ENCODE assay signal across 6 cellular contexts in genomic region chr19:1214299-1214861, GRCh38. TPM values are rescaled to one million over a fixed set of nuclear protein-coding genes. Genes with fewer than 3 reads are reported as not detected.
DNase-seq lines count a peak whose midpoint lies in the region; ATAC-seq and TF ChIP-seq lines count a peak whose summit lies in the region.

No MANE protein-coding gene starts in this region.

- WGBS in esophagus muscularis mucosa: 48% methylated on average over 12 of the region's 21 CpGs

- TF ChIP-seq CTCF in VCaP (conservative IDR thresholded peaks at IDR 0.05): no peak
- TF ChIP-seq CTCF in esophagus muscularis mucosa (IDR thresholded peaks at IDR 0.05): no peak

- H3K27me3 ChIP-seq in esophagus muscularis mucosa: no peaks in the 10 kb centered on the region

- TF ChIP-seq EP300 in esophagus muscularis mucosa (IDR thresholded peaks at IDR 0.05): no peak

- DNase-seq in esophagus muscularis mucosa (ENCODE audit: extremely low spot score) (no peak), NCI-H2081 treated with DMSO at 0.1 percent for 48 hours (lab: John Stamatoyannopoulos, UW) (no peak), GM19238 (ENCODE audit: insufficient read length, low spot score) (no peak), NCI-H774 (lab: John Stamatoyannopoulos, UW) (no peak)
- DNase-seq in stimulated activated effector memory CD8-positive, alpha-beta T cell treated with anti-CD3 and anti-CD28 coated beads, Interleukin-12 subunit alpha, Interleukin-12 subunit beta, amount 100 ng/mL, for 72 hours (ENCODE audit: low spot score in 2 of 2): no peak

- intact Hi-C loops in esophagus muscularis mucosa (cut with DNase I): no loop called here

- peak overlapping the region; percentile 14 to 32 (median 26) for H3K4me3 ChIP-seq in esophagus muscularis mucosa

- peaks cover 45% of the 10 kb centered on the region for H3K36me3 Mint-ChIP-seq in stimulated activated effector memory CD8-positive, alpha-beta T cell treated with anti-CD3 and anti-CD28 coated beads, Interleukin-12 subunit alpha, Interleukin-12 subunit beta, amount 100 ng/mL, for 72 hours

- no peak for ATAC-seq in stimulated activated effector memory CD8-positive, alpha-beta T cell treated with anti-CD3 and anti-CD28 coated beads, Interleukin-12 subunit alpha, Interleukin-12 subunit beta, amount 100 ng/mL, for 72 hours

- H3K27ac ChIP-seq in VCaP: peak overlapping the region; percentile 85
- H3K27ac ChIP-seq in esophagus muscularis mucosa (replicated peaks in 1 of 4): peak overlapping the region; percentile 80 to 85 (median 82)

- H3K36me3 ChIP-seq in esophagus muscularis mucosa: peaks cover 0 to 29% (median 12%) of the 10 kb centered on the region in 4 donors

- H3K27ac Mint-ChIP-seq in stimulated activated effector memory CD8-positive, alpha-beta T cell treated with anti-CD3 and anti-CD28 coated beads, Interleukin-12 subunit alpha, Interleukin-12 subunit beta, amount 100 ng/mL, for 72 hours: peak overlapping the region; percentile 96

- TF ChIP-seq POLR2A in esophagus muscularis mucosa (IDR thresholded peaks at IDR 0.05; ENCODE audit: low read depth): no peak

- H3K4me1 ChIP-seq in esophagus muscularis mucosa: peaks cover 93 to 99% (median 94%) of the 10 kb centered on the region in 4 donors

- no peaks in the 10 kb centered on the region for H3K9me3 Mint-ChIP-seq in stimulated activated effector memory CD8-positive, alpha-beta T cell treated with anti-CD3 and anti-CD28 coated beads, Interleukin-12 subunit alpha, Interleukin-12 subunit beta, amount 100 ng/mL, for 72 hours

- H3K9me3 ChIP-seq in esophagus muscularis mucosa: no peaks in the 10 kb centered on the region

- peak overlapping the region; percentile 73 for H3K4me3 Mint-ChIP-seq in stimulated activated effector memory CD8-positive, alpha-beta T cell treated with anti-CD3 and anti-CD28 coated beads, Interleukin-12 subunit alpha, Interleukin-12 subunit beta, amount 100 ng/mL, for 72 hours

- H3K4me1 Mint-ChIP-seq in stimulated activated effector memory CD8-positive, alpha-beta T cell treated with anti-CD3 and anti-CD28 coated beads, Interleukin-12 subunit alpha, Interleukin-12 subunit beta, amount 100 ng/mL, for 72 hours: peaks cover 27% of the 10 kb centered on the region

RNA-seq across cellular contexts. Expression of gene STK11, which starts 8.8 kb away (rescaled TPM):
- 10 to 100 TPM; 52.2 to 95.7 (median 73.2) TPM for total RNA-seq in esophagus muscularis mucosa

RNA-seq across cellular contexts. Expression of gene CBARP, which starts 23.4 kb away (rescaled TPM):
- 1 to 10 TPM in 1 of 4 donors, under 1 TPM in 2, not detected in 1; 0.58 to 1.0 (median 0.99) TPM for total RNA-seq in esophagus muscularis mucosa

RNA-seq across cellular contexts. Expression of gene ATP5F1D, which starts 27.2 kb away (rescaled TPM):
- total RNA-seq in esophagus muscularis mucosa: 100 to 1,000 TPM in 2 of 4 donors, 10 to 100 TPM in 2; 77.5 to 140 (median 109) TPM

RNA-seq across cellular contexts. Expression of gene MIDN, which starts 34.0 kb away (rescaled TPM):
- 10 to 100 TPM; 20.3 to 72.2 (median 31.8) TPM for total RNA-seq in esophagus muscularis mucosa

RNA-seq across cellular contexts. Expression of gene SBNO2, which starts 40.3 kb away (rescaled TPM):
- total RNA-seq in esophagus muscularis mucosa: 100 to 1,000 TPM in 1 of 4 donors, 10 to 100 TPM in 3; 16.2 to 141 (median 30.5) TPM
